Comparison of ENCODE assay signal across 32 cellular contexts in genomic region chr5:147344861-147345260, GRCh38.
"Had no signal": no experiment of that assay in that cellular context is flagged by ENCODE, and none has a peak within 500 bp of the region (broad histone marks: within the 10 kb centered on the region; RNA-seq: fewer than 3 reads in every experiment).

No MANE protein-coding gene starts in this region.

- H3K36me3 ChIP-seq: adrenal gland, esophagus muscularis mucosa, gastroesophageal sphincter, heart right ventricle had no signal

- H3K4me1 ChIP-seq: adrenal gland, esophagus muscularis mucosa, foreskin keratinocyte, gastroesophageal sphincter, heart right ventricle had no signal

- H3K27ac ChIP-seq: adrenal gland, body of pancreas, esophagus muscularis mucosa, foreskin keratinocyte, gastroesophageal sphincter, heart right ventricle had no signal

- H3K9me3 ChIP-seq: adrenal gland, body of pancreas, esophagus muscularis mucosa, gastroesophageal sphincter, heart right ventricle had no signal

- H3K27ac Mint-ChIP-seq: activated CD4-positive, alpha-beta memory T cell treated with anti-CD3 and anti-CD28 coated beads for 36 hours; activated CD4-positive, alpha-beta T cell treated with anti-CD3 and anti-CD28 coated beads for 36 hours; activated CD4-positive, alpha-beta T cell treated with anti-CD3 and anti-CD28 coated beads, Interleukin-2, amount 10 ng/mL, durations not matched to agents 24 days and 14 days; activated CD8-positive, alpha-beta memory T cell treated with anti-CD3 and anti-CD28 coated beads, Interleukin-2, amount 10 ng/mL, durations not matched to agents 7 days and 5 days; activated CD8-positive, alpha-beta T cell treated with anti-CD3 and anti-CD28 coated beads, Interleukin-2, amount 10 ng/mL, durations not matched to agents 7 days and 5 days; activated naive CD4-positive, alpha-beta T cell treated with anti-CD3 and anti-CD28 coated beads for 36 hours; activated naive CD4-positive, alpha-beta T cell treated with anti-CD3 and anti-CD28 coated beads, Interleukin-2, amount 50 U/mL, for 24 hours; activated naive CD8-positive, alpha-beta T cell treated with anti-CD3 and anti-CD28 coated beads for 36 hours; activated naive CD8-positive, alpha-beta T cell treated with anti-CD3 and anti-CD28 coated beads, Interleukin-2, amount 50 U/mL, for 24 hours; activated T-helper 1 cell treated with anti-CD3 and anti-CD28 coated beads, Interleukin-12 subunit alpha, Interleukin-12 subunit beta, Interleukin-2, Interleukin-4 antibody, amounts not matched to agents 30 ng/mL and 10 ng/mL and 1 ng/mL, durations not matched to agents 14 hours and 24 hours and 36 hours; activated T-helper 2 cell treated with anti-CD3 and anti-CD28 coated beads, Interferon-gamma antibody, Interleukin-2, Interleukin-4, amounts not matched to agents 10 μg/mL and 5 μg/mL and 100 μg/mL, durations not matched to agents 14 hours and 24 hours and 36 hours; effector memory CD8-positive, alpha-beta T cell had no signal

- H3K36me3 Mint-ChIP-seq: activated CD4-positive, alpha-beta memory T cell treated with anti-CD3 and anti-CD28 coated beads for 36 hours; activated CD8-positive, alpha-beta memory T cell treated with anti-CD3 and anti-CD28 coated beads, Interleukin-2, amount 10 ng/mL, durations not matched to agents 7 days and 5 days; activated naive CD4-positive, alpha-beta T cell treated with anti-CD3 and anti-CD28 coated beads, Interleukin-2, amount 50 U/mL, for 24 hours; activated naive CD8-positive, alpha-beta T cell treated with anti-CD3 and anti-CD28 coated beads for 36 hours had no signal

- H3K4me3 ChIP-seq: adrenal gland, body of pancreas, esophagus muscularis mucosa, gastroesophageal sphincter, heart right ventricle had no signal

- H3K27me3 Mint-ChIP-seq: activated CD4-positive, alpha-beta memory T cell treated with anti-CD3 and anti-CD28 coated beads for 36 hours; activated CD4-positive, alpha-beta T cell treated with anti-CD3 and anti-CD28 coated beads, Interleukin-2, amount 10 ng/mL, durations not matched to agents 24 days and 14 days; activated CD8-positive, alpha-beta memory T cell treated with anti-CD3 and anti-CD28 coated beads, Interleukin-2, amount 10 ng/mL, durations not matched to agents 7 days and 5 days; activated naive CD4-positive, alpha-beta T cell treated with anti-CD3 and anti-CD28 coated beads, Interleukin-2, amount 50 U/mL, for 24 hours; activated naive CD8-positive, alpha-beta T cell treated with anti-CD3 and anti-CD28 coated beads for 36 hours; activated naive CD8-positive, alpha-beta T cell treated with anti-CD3 and anti-CD28 coated beads, Interleukin-2, amount 50 U/mL, for 24 hours had no signal

- H3K9me3 Mint-ChIP-seq: activated CD4-positive, alpha-beta T cell treated with anti-CD3 and anti-CD28 coated beads, Interleukin-2, amount 10 ng/mL, durations not matched to agents 24 days and 14 days; activated naive CD4-positive, alpha-beta T cell treated with anti-CD3 and anti-CD28 coated beads for 36 hours; activated naive CD4-positive, alpha-beta T cell treated with anti-CD3 and anti-CD28 coated beads, Interleukin-2, amount 50 U/mL, for 24 hours; activated naive CD8-positive, alpha-beta T cell treated with anti-CD3 and anti-CD28 coated beads for 36 hours; activated T-helper 1 cell treated with anti-CD3 and anti-CD28 coated beads, Interleukin-12 subunit alpha, Interleukin-12 subunit beta, Interleukin-2, Interleukin-4 antibody, amounts not matched to agents 30 ng/mL and 10 ng/mL and 1 ng/mL, durations not matched to agents 14 hours and 24 hours and 36 hours; activated T-helper 2 cell treated with anti-CD3 and anti-CD28 coated beads, Interferon-gamma antibody, Interleukin-2, Interleukin-4, amounts not matched to agents 10 μg/mL and 5 μg/mL and 100 μg/mL, durations not matched to agents 14 hours and 24 hours and 36 hours; effector memory CD8-positive, alpha-beta T cell had no signal

- H3K27me3 ChIP-seq: adrenal gland, body of pancreas, esophagus muscularis mucosa, foreskin keratinocyte, gastroesophageal sphincter, heart right ventricle had no signal

- H3K4me1 Mint-ChIP-seq: activated CD4-positive, alpha-beta T cell treated with anti-CD3 and anti-CD28 coated beads for 36 hours; activated CD4-positive, alpha-beta T cell treated with anti-CD3 and anti-CD28 coated beads, Interleukin-2, amount 10 ng/mL, durations not matched to agents 24 days and 14 days; activated CD8-positive, alpha-beta memory T cell treated with anti-CD3 and anti-CD28 coated beads, Interleukin-2, amount 10 ng/mL, durations not matched to agents 7 days and 5 days; activated naive CD4-positive, alpha-beta T cell treated with anti-CD3 and anti-CD28 coated beads, Interleukin-2, amount 50 U/mL, for 24 hours; activated naive CD8-positive, alpha-beta T cell treated with anti-CD3 and anti-CD28 coated beads for 36 hours; activated naive CD8-positive, alpha-beta T cell treated with anti-CD3 and anti-CD28 coated beads, Interleukin-2, amount 50 U/mL, for 24 hours had no signal

- H3K4me3 Mint-ChIP-seq: activated CD4-positive, alpha-beta memory T cell treated with anti-CD3 and anti-CD28 coated beads for 36 hours; activated CD4-positive, alpha-beta T cell treated with anti-CD3 and anti-CD28 coated beads for 36 hours; activated CD4-positive, alpha-beta T cell treated with anti-CD3 and anti-CD28 coated beads, Interleukin-2, amount 10 ng/mL, durations not matched to agents 24 days and 14 days; activated CD8-positive, alpha-beta memory T cell treated with anti-CD3 and anti-CD28 coated beads, Interleukin-2, amount 10 ng/mL, durations not matched to agents 7 days and 5 days; activated CD8-positive, alpha-beta T cell treated with anti-CD3 and anti-CD28 coated beads, Interleukin-2, amount 10 ng/mL, durations not matched to agents 7 days and 5 days; activated naive CD4-positive, alpha-beta T cell treated with anti-CD3 and anti-CD28 coated beads for 36 hours; activated naive CD4-positive, alpha-beta T cell treated with anti-CD3 and anti-CD28 coated beads, Interleukin-2, amount 50 U/mL, for 24 hours; activated naive CD8-positive, alpha-beta T cell treated with anti-CD3 and anti-CD28 coated beads for 36 hours; activated naive CD8-positive, alpha-beta T cell treated with anti-CD3 and anti-CD28 coated beads, Interleukin-2, amount 50 U/mL, for 24 hours; activated T-helper 1 cell treated with anti-CD3 and anti-CD28 coated beads, Interleukin-12 subunit alpha, Interleukin-12 subunit beta, Interleukin-2, Interleukin-4 antibody, amounts not matched to agents 30 ng/mL and 10 ng/mL and 1 ng/mL, durations not matched to agents 14 hours and 24 hours and 36 hours; effector memory CD8-positive, alpha-beta T cell had no signal

- ATAC-seq: activated CD4-positive, alpha-beta T cell treated with anti-CD3 and anti-CD28 coated beads for 36 hours; activated CD8-positive, alpha-beta memory T cell treated with anti-CD3 and anti-CD28 coated beads, Interleukin-2, amount 10 ng/mL, durations not matched to agents 7 days and 5 days; activated CD8-positive, alpha-beta T cell treated with anti-CD3 and anti-CD28 coated beads, Interleukin-2, amount 10 ng/mL, durations not matched to agents 7 days and 5 days; activated naive CD8-positive, alpha-beta T cell treated with anti-CD3 and anti-CD28 coated beads, Interleukin-2, amount 50 U/mL, for 24 hours; body of pancreas; effector memory CD8-positive, alpha-beta T cell; foreskin keratinocyte; gastroesophageal sphincter; heart right ventricle had no signal

- DNase-seq: activated CD4-positive, alpha-beta memory T cell treated with anti-CD3 and anti-CD28 coated beads for 36 hours; activated CD4-positive, alpha-beta T cell treated with anti-CD3 and anti-CD28 coated beads for 36 hours; activated CD4-positive, alpha-beta T cell treated with anti-CD3 and anti-CD28 coated beads, Interleukin-2, amount 10 ng/mL, durations not matched to agents 24 days and 14 days; activated CD4-positive, CD25-positive, alpha-beta regulatory T cell; activated CD4-positive, CD25-positive, alpha-beta regulatory T cell treated with anti-CD3 and anti-CD28 coated beads, Interleukin-2, amount 50 U/mL, for 72 hours; activated CD8-positive, alpha-beta memory T cell treated with anti-CD3 and anti-CD28 coated beads, Interleukin-2, amount 10 ng/mL, durations not matched to agents 7 days and 5 days; activated CD8-positive, alpha-beta memory T cell treated with anti-CD3 and anti-CD28 coated beads, Interleukin-2, amount 50 U/mL, for 4 hours; activated CD8-positive, alpha-beta T cell treated with anti-CD3 and anti-CD28 coated beads, Interleukin-2, amount 10 ng/mL, durations not matched to agents 7 days and 5 days; activated effector memory CD4-positive, alpha-beta T cell treated with anti-CD3 and anti-CD28 coated beads, Interleukin-2, amount 50 U/mL, for 16 hours; activated naive CD4-positive, alpha-beta T cell treated with anti-CD3 and anti-CD28 coated beads for 36 hours; activated naive CD8-positive, alpha-beta T cell treated with anti-CD3 and anti-CD28 coated beads for 36 hours; activated naive CD8-positive, alpha-beta T cell treated with anti-CD3 and anti-CD28 coated beads, Interleukin-2, amount 50 U/mL, for 24 hours; activated T-cell treated with anti-CD3 and anti-CD28 coated beads, Interleukin-2, amount 50 U/mL, for 1 hour; activated T-cell treated with anti-CD3 and anti-CD28 coated beads, Interleukin-2, amount 50 U/mL, for 48 hours; adrenal gland; amygdala; aorta; body of pancreas; caudate nucleus; cortex of kidney; dermis blood vessel endothelial cell; effector CD4-positive, alpha-beta T cell; effector memory CD8-positive, alpha-beta T cell; erythroblast; foreskin keratinocyte; heart right ventricle; T-helper 2 cell had no signal
